In genomic region chr1:15975358-15975804, GRCh38 we compare ENCODE assay signal across 8 cellular contexts. TPM values are rescaled to one million over a fixed set of nuclear protein-coding genes. Genes with fewer than 3 reads are reported as not detected.
DNase-seq lines count a peak whose midpoint lies in the region; ATAC-seq and TF ChIP-seq lines count a peak whose summit lies in the region.

No MANE protein-coding gene starts in this region.

- no peaks in the 10 kb centered on the region for H3K9me3 Mint-ChIP-seq in activated T-cell treated with anti-CD3 and anti-CD28 coated beads, Interleukin-2, amount 50 U/mL, for 24 hours
- H3K9me3 Mint-ChIP-seq in neural crest cell, result peaks cover 6% of the 10 kb centered on the region

- peak overlapping the region; percentile 96 for H3K27ac Mint-ChIP-seq in activated T-cell treated with anti-CD3 and anti-CD28 coated beads, Interleukin-2, amount 50 U/mL, for 24 hours
- peak overlapping the region; percentile 94 for H3K27ac Mint-ChIP-seq in neural crest cell (ENCODE audit: unreplicated experiment)

- no peaks in the 10 kb centered on the region for H3K27me3 Mint-ChIP-seq in activated T-cell treated with anti-CD3 and anti-CD28 coated beads, Interleukin-2, amount 50 U/mL, for 24 hours
- H3K27me3 Mint-ChIP-seq in neural crest cell (ENCODE audit: low read depth), result peaks cover 4% of the 10 kb centered on the region

- H3K4me3 ChIP-seq in fibroblast of lung (replicated peaks in 1 of 4; ENCODE audit: control extremely low read depth in 1 of 4, insufficient read depth in 1 of 4, low read depth in 3 of 4, low read length in 4 of 4) (peak overlapping the region; percentile 77 to 88 (median 81)), subcutaneous abdominal adipose tissue (ENCODE audit: low read depth in 1 of 5, low read length in 5 of 5) (peak overlapping the region; percentile 80 to 86 (median 84))

- peaks cover 40% of the 10 kb centered on the region for H3K36me3 Mint-ChIP-seq in activated T-cell treated with anti-CD3 and anti-CD28 coated beads, Interleukin-2, amount 50 U/mL, for 24 hours (ENCODE audit: low read depth)
- peaks cover 21% of the 10 kb centered on the region for H3K36me3 Mint-ChIP-seq in neural crest cell (ENCODE audit: low read depth)

- no peaks in the 10 kb centered on the region for H4K20me1 ChIP-seq in fibroblast of lung (ENCODE audit: control insufficient read depth, extremely low read depth, insufficient read depth, low read length)

- H3K27me3 ChIP-seq in fibroblast of lung (ENCODE audit: control insufficient read depth, insufficient read depth, low read length), result no peaks in the 10 kb centered on the region
- no peaks in the 10 kb centered on the region for H3K27me3 ChIP-seq in subcutaneous abdominal adipose tissue (ENCODE audit: control insufficient read depth in 5 of 5, insufficient read depth in 4 of 5, low read length in 5 of 5)

- H3K9me3 ChIP-seq in fibroblast of lung (ENCODE audit: control insufficient read depth, insufficient read depth, low read depth, low read length), result no peaks in the 10 kb centered on the region
- H3K9me3 ChIP-seq in subcutaneous abdominal adipose tissue (ENCODE audit: control insufficient read depth in 5 of 5, low read length in 5 of 5), result peaks cover 0 to 4% (median 0%) of the 10 kb centered on the region in 5 donors

- no peak overlapping the region for H2AFZ ChIP-seq in fibroblast of lung (ENCODE audit: low read length)

- peaks cover 52% of the 10 kb centered on the region for H3K4me1 Mint-ChIP-seq in activated T-cell treated with anti-CD3 and anti-CD28 coated beads, Interleukin-2, amount 50 U/mL, for 24 hours (ENCODE audit: low read depth)
- peaks cover 17% of the 10 kb centered on the region for H3K4me1 Mint-ChIP-seq in neural crest cell

- TF ChIP-seq CTCF in fibroblast of lung (conservative IDR thresholded peaks at IDR 0.05 in 1 of 2, IDR thresholded peaks at IDR 0.05 in 1 of 2; ENCODE audit: low read depth in 1 of 2, low read length in 2 of 2) (peak in 1 of 2 donors; percentile 4), neural crest cell (conservative IDR thresholded peaks at IDR 0.05) (peak; percentile 33)

- H3K27ac ChIP-seq in fibroblast of lung (ENCODE audit: insufficient read depth, low read length) (peak overlapping the region; percentile 83), subcutaneous abdominal adipose tissue (ENCODE audit: low read depth, low read length) (peak overlapping the region; percentile 67)

- no peaks in the 10 kb centered on the region for H3K4me1 ChIP-seq in fibroblast of lung (ENCODE audit: control insufficient read depth, extremely low read depth, insufficient read depth, low read length)
- peaks cover 0 to 16% (median 13%) of the 10 kb centered on the region in 5 donors for H3K4me1 ChIP-seq in subcutaneous abdominal adipose tissue (ENCODE audit: control insufficient read depth in 5 of 5, insufficient read depth in 5 of 5, low read length in 5 of 5)

- DNase-seq in ACHN, result peak; percentile 58
- peak; percentile 52 for DNase-seq in NCI-H69 (lab: John Stamatoyannopoulos, UW)
- DNase-seq in activated T-cell treated with anti-CD3 and anti-CD28 coated beads, Interleukin-2, amount 50 U/mL, for 24 hours, result peak; percentile 88
- peak; percentile 41 to 59 for DNase-seq in fibroblast of lung (ENCODE audit: low read depth in 2 of 2)
- peak; percentile 68 for DNase-seq in neural crest cell (ENCODE audit: low read depth, low spot score)

- H3K4me2 ChIP-seq in fibroblast of lung (ENCODE audit: extremely low read depth, insufficient read depth, low read length), result peak overlapping the region; percentile 96

- ATAC-seq in GM18511 (IDR thresholded peaks at IDR 0.05; ENCODE audit: unreplicated experiment), result peak; percentile 75
- peak; percentile 33 for ATAC-seq in HG03060 (IDR thresholded peaks at IDR 0.05; ENCODE audit: low read depth, unreplicated experiment)

- H3K79me2 ChIP-seq in fibroblast of lung (ENCODE audit: control insufficient read depth, insufficient read depth, low read length), result peaks cover 44% of the 10 kb centered on the region

- in situ Hi-C loops in ACHN (cut with HindIII; ENCODE audit: low pct_ligation_motif_present, low pct_unique_long_range_greater_than_20kb, low sequenced_read_pairs), result no loop called here

- H3K9ac ChIP-seq in fibroblast of lung (ENCODE audit: insufficient read depth, low read length) (peak overlapping the region; percentile 94), subcutaneous abdominal adipose tissue (ENCODE audit: low read length in 5 of 5) (peak overlapping the region; percentile 56 to 89 (median 84))

- H3K4me3 Mint-ChIP-seq in activated T-cell treated with anti-CD3 and anti-CD28 coated beads, Interleukin-2, amount 50 U/mL, for 24 hours, result peak overlapping the region; percentile 91
- peak overlapping the region; percentile 94 for H3K4me3 Mint-ChIP-seq in neural crest cell

- peaks cover 12% of the 10 kb centered on the region for H3K36me3 ChIP-seq in fibroblast of lung (ENCODE audit: control insufficient read depth, insufficient read depth, low read length)
- peaks cover 0 to 17% (median 12%) of the 10 kb centered on the region in 5 donors for H3K36me3 ChIP-seq in subcutaneous abdominal adipose tissue (ENCODE audit: control insufficient read depth in 5 of 5, insufficient read depth in 5 of 5, low read length in 5 of 5)

RNA-seq across cellular contexts. Expression of gene ZBTB17, which starts 0.5 kb away (rescaled TPM):
- total RNA-seq in fibroblast of lung (46.0 and 54.3 TPM in 2 replicates), neural crest cell (46.1 and 51.5 TPM in 2 replicates)
- 12.6 and 20.4 TPM in 2 replicates for polyA plus RNA-seq in fibroblast of lung
- polyA plus RNA-seq in fibroblast of lung (2012), result 15.0 and 24.3 TPM in 2 replicates
- 34.1 and 76.0 TPM in 2 replicates for polyA minus RNA-seq in fibroblast of lung (ENCODE audit: low replicate concordance)

RNA-seq across cellular contexts. Expression of gene SRARP, which starts 28.7 kb away (rescaled TPM):
- total RNA-seq in fibroblast of lung (not detected in 2 replicates), neural crest cell (not detected in 2 replicates)
- not detected in 2 replicates for polyA plus RNA-seq in fibroblast of lung
- not detected in 2 replicates for polyA plus RNA-seq in fibroblast of lung (2012)
- not detected in 2 replicates for polyA minus RNA-seq in fibroblast of lung (ENCODE audit: low replicate concordance)

RNA-seq across cellular contexts. Expression of gene HSPB7, which starts 42.5 kb away (rescaled TPM):
- total RNA-seq in fibroblast of lung, result 1.0 and 4.5 TPM in 2 replicates
- 10.1 and 14.2 TPM in 2 replicates for polyA plus RNA-seq in fibroblast of lung
- polyA plus RNA-seq in fibroblast of lung (2012), result 16.4 and 25.3 TPM in 2 replicates
- polyA minus RNA-seq in fibroblast of lung (ENCODE audit: low replicate concordance), result 15.2 and 16.3 TPM in 2 replicates
- total RNA-seq in neural crest cell, result not detected in 2 replicates

RNA-seq across cellular contexts. Expression of gene CLCNKA, which starts 46.5 kb away (rescaled TPM):
- total RNA-seq in fibroblast of lung, result under 0.01 TPM in 2 replicates
- 0.05 TPM in 1 of 2 replicates, not detected in the other for polyA plus RNA-seq in fibroblast of lung
- not detected in 2 replicates for polyA plus RNA-seq in fibroblast of lung (2012)
- polyA minus RNA-seq in fibroblast of lung (ENCODE audit: low replicate concordance), result not detected in 2 replicates
- not detected in 2 replicates for total RNA-seq in neural crest cell

Comparison
In these comparisons a context has a peak if more than half of its experiments do, and no peak if none do; other contexts are left out.
1. Peak in every context shown above with its lines: DNase-seq, ATAC-seq, H3K4me3 ChIP-seq and H3K27ac ChIP-seq.